Comparison of ENCODE assay signal across 1 cellular context in genomic region chr19:55624109-55625003, GRCh38.
TF ChIP-seq lines count a peak whose summit lies in the region.

Gene ZNF784 (minus strand): TSS chr19:55624566. CDS start chr19:55624561, 5 bp downstream.

TF ChIP-seq in HepG2, 621 proteins besides CTCF, POLR2A, EP300 and RAD21 (continued from another document and continues in another):
- TF ChIP-seq ZNF142 (CRISPR knock-in tag; IDR thresholded peaks at IDR 0.05) (no peak), ZNF556 (CRISPR knock-in tag; IDR thresholded peaks at IDR 0.05; ENCODE audit: borderline replicate concordance) (peak; percentile 55; the same call in 1 of the 2 replicates), ATF7 (IDR thresholded peaks at IDR 0.05) (no peak), ATF7 (CRISPR knock-in tag; IDR thresholded peaks at IDR 0.05) (0 out of 2 replicates have a peak, but pooled peaks have one; percentile 23), ZNF362 (CRISPR knock-in tag; IDR thresholded peaks at IDR 0.05; ENCODE audit: borderline replicate concordance) (peak; percentile 11; the same call in 1 of the 2 replicates), MED1 (CRISPR knock-in tag; IDR thresholded peaks at IDR 0.05) (peak; percentile 45; the same call in 1 of the 2 replicates), YEATS4 (CRISPR knock-in tag; IDR thresholded peaks at IDR 0.05; ENCODE audit: borderline replicate concordance) (0 out of 2 replicates have a peak, but pooled peaks have one; percentile 30), GABPB1 (CRISPR knock-in tag; IDR thresholded peaks at IDR 0.05) (peak; percentile 48; the same call in 1 of the 2 replicates), ZMYM4 (CRISPR knock-in tag; IDR thresholded peaks at IDR 0.05) (0 out of 2 replicates have a peak, but pooled peaks have one; percentile 25), HCFC1 (IDR thresholded peaks at IDR 0.05; ENCODE audit: low read depth, low read length) (peak; percentile 35; the same call in 1 of the 2 replicates), NR2C2 (CRISPR knock-in tag; IDR thresholded peaks at IDR 0.05; ENCODE audit: borderline replicate concordance) (peak; percentile 31; the same call in 1 of the 2 replicates), ZBTB38 (CRISPR knock-in tag; IDR thresholded peaks at IDR 0.05) (0 out of 2 replicates have a peak, but pooled peaks have one; percentile 20), ZMYM2 (CRISPR knock-in tag; IDR thresholded peaks at IDR 0.05) (no peak), ZNF605 (CRISPR knock-in tag; IDR thresholded peaks at IDR 0.05) (0 out of 2 replicates have a peak, but pooled peaks have one; percentile 23), RBM39 (IDR thresholded peaks at IDR 0.05; ENCODE audit: low read depth, low read length, poor library complexity, severe bottlenecking) (peak; percentile 41), YY1 (IDR thresholded peaks at IDR 0.05; ENCODE audit: insufficient read depth, insufficient replicate concordance, low read depth, low read length) (peak; percentile 98), KDM2A (CRISPR knock-in tag; IDR thresholded peaks at IDR 0.05; ENCODE audit: borderline replicate concordance, low read depth) (0 out of 2 replicates have a peak, but pooled peaks have one; percentile 49), SP4 (CRISPR knock-in tag; IDR thresholded peaks at IDR 0.05) (peak; percentile 89), ZNF274 (CRISPR knock-in tag; IDR thresholded peaks at IDR 0.05) (no peak), EED (CRISPR knock-in tag; IDR thresholded peaks at IDR 0.05) (peak; percentile 36; the same call in 1 of the 2 replicates), ZBTB44 (CRISPR knock-in tag; IDR thresholded peaks at IDR 0.05) (no peak), ZGPAT (CRISPR knock-in tag; IDR thresholded peaks at IDR 0.05) (0 out of 2 replicates have a peak, but pooled peaks have one; percentile 34), ZNF687 (CRISPR knock-in tag; IDR thresholded peaks at IDR 0.05) (peak; percentile 63), ATF7-NPFF (CRISPR knock-in tag; IDR thresholded peaks at IDR 0.05; ENCODE audit: low read depth) (peak; percentile 28; the same call in 1 of the 2 replicates), ZNF782 (CRISPR knock-in tag; IDR thresholded peaks at IDR 0.05; ENCODE audit: borderline replicate concordance) (0 out of 2 replicates have a peak, but pooled peaks have one; percentile 33), JUND (CRISPR knock-in tag; IDR thresholded peaks at IDR 0.05) (no peak), ZNF792 (CRISPR knock-in tag; IDR thresholded peaks at IDR 0.05) (no peak; the same call in 1 of the 2 replicates), E2F5 (CRISPR knock-in tag; conservative IDR thresholded peaks at IDR 0.05) (0 out of 2 replicates have a peak, but pooled peaks have one; percentile 23), POLR2AphosphoS2 (IDR thresholded peaks at IDR 0.05; ENCODE audit: low read depth, low read length) (no peak), GMEB1 (CRISPR knock-in tag; IDR thresholded peaks at IDR 0.05; ENCODE audit: borderline replicate concordance) (peak; percentile 56; the same call in 1 of the 2 replicates), ZNF691 (CRISPR knock-in tag; IDR thresholded peaks at IDR 0.05; ENCODE audit: borderline replicate concordance, low read depth) (peak; percentile 47; the same call in 1 of the 2 replicates), ZNF772 (CRISPR knock-in tag; IDR thresholded peaks at IDR 0.05) (0 out of 2 replicates have a peak, but pooled peaks have one; percentile 47), PAXIP1 (CRISPR knock-in tag; conservative IDR thresholded peaks at IDR 0.05) (0 out of 2 replicates have a peak, but pooled peaks have one; percentile 22), KAT8 (CRISPR knock-in tag; IDR thresholded peaks at IDR 0.05) (no peak), AGO2 (optimal IDR thresholded peaks at IDR 0.05; ENCODE audit: low read depth, low read length) (peak; percentile 57)
